ENCODE assay signal across 1 cellular context in the genomic region with DNA sequence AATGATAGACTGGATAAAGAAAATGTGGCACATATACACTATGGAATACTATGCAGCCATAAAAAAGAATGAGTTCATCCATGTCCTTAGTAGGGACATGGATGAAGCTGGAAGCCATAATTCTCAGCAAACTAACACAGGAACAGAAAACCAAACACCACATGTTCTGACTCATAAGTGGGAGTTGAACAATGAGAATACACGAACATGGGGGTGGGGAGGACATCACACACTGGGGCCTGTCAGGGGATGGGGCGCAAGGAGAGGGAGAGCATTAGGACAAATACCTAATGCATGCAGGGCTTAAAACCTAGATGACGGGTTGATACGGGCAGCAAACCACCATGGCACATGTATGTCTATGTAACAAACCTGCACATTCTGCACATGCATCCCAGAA. TPM values are rescaled to one million over a fixed set of nuclear protein-coding genes. Genes with fewer than 3 reads are reported as not detected.
"Had no signal": no experiment of that assay in that cellular context is flagged by ENCODE, and none has a peak within 500 bp of the region (broad histone marks: within the 10 kb centered on the region; RNA-seq: fewer than 3 reads in every experiment).

No MANE protein-coding gene starts in this region.

RNA-seq across cellular contexts. Expression of a gene that starts 42.5 kb away (rescaled TPM):
- total RNA-seq: ascending aorta had no signal
